Comparison of ENCODE assay signal across 2 cellular contexts in the genomic region with DNA sequence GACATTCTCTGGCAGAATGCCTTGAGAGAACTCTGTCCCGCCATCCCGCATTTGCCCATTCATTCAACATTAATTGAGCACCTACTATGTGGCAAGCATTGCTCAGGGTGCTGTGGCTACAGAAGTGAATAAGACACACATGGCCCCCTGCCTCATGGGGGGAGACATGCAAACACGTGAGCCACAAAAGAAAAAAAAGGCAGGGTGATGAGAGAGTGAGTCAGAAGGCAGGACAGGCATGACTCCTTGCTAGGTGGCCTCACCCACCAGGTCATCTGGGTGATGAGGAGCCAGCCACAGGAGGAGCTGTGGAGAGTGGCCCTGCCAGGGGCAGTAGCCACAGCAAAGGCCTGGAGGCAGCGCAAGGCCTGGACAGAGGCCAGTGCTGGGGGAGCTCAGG.
A peak's percentile ranks its signal among the peaks of the same experiment; 100 is the strongest.
TF ChIP-seq lines count a peak whose summit lies in the region.

No MANE protein-coding gene starts in this region.

TF ChIP-seq in A549, 52 proteins besides CTCF, POLR2A, EP300 and RAD21:
- no peak for TF ChIP-seq PHF8 (IDR thresholded peaks at IDR 0.05; ENCODE audit: borderline replicate concordance, low read depth)
- no peak for TF ChIP-seq FOSL2 (IDR thresholded peaks at IDR 0.05)
- TF ChIP-seq FOSL2 (CRISPR knock-in tag; IDR thresholded peaks at IDR 0.05), result peak; percentile 21; the same call in 1 of the 2 replicates

TF ChIP-seq in HCT116, 20 proteins besides CTCF, POLR2A, EP300 and RAD21:
- TF ChIP-seq TCF7L2 (IDR thresholded peaks at IDR 0.05; ENCODE audit: borderline replicate concordance, extremely low read depth, insufficient read depth, insufficient read length) (no peak), ZNF274 (IDR thresholded peaks at IDR 0.05; ENCODE audit: low read depth, low read length) (no peak), FOSL1 (IDR thresholded peaks at IDR 0.05; ENCODE audit: low read depth) (no peak), EGR1 (IDR thresholded peaks at IDR 0.05; ENCODE audit: low read depth) (no peak), CBX3 (IDR thresholded peaks at IDR 0.05; ENCODE audit: low read depth) (no peak), EZH2phosphoT487 (IDR thresholded peaks at IDR 0.05; ENCODE audit: borderline replicate concordance) (no peak), CEBPB (IDR thresholded peaks at IDR 0.05; ENCODE audit: low read depth) (no peak), JUND (IDR thresholded peaks at IDR 0.05) (no peak), ZFX (IDR thresholded peaks at IDR 0.05) (no peak), POLR2AphosphoS5 (IDR thresholded peaks at IDR 0.05; ENCODE audit: low read depth, low read length) (no peak), SIN3A (IDR thresholded peaks at IDR 0.05; ENCODE audit: low read depth) (no peak), SP1 (IDR thresholded peaks at IDR 0.05; ENCODE audit: low read depth) (no peak), ELF1 (IDR thresholded peaks at IDR 0.05; ENCODE audit: borderline replicate concordance, low read depth) (no peak)
- TF ChIP-seq, protein P1, sequence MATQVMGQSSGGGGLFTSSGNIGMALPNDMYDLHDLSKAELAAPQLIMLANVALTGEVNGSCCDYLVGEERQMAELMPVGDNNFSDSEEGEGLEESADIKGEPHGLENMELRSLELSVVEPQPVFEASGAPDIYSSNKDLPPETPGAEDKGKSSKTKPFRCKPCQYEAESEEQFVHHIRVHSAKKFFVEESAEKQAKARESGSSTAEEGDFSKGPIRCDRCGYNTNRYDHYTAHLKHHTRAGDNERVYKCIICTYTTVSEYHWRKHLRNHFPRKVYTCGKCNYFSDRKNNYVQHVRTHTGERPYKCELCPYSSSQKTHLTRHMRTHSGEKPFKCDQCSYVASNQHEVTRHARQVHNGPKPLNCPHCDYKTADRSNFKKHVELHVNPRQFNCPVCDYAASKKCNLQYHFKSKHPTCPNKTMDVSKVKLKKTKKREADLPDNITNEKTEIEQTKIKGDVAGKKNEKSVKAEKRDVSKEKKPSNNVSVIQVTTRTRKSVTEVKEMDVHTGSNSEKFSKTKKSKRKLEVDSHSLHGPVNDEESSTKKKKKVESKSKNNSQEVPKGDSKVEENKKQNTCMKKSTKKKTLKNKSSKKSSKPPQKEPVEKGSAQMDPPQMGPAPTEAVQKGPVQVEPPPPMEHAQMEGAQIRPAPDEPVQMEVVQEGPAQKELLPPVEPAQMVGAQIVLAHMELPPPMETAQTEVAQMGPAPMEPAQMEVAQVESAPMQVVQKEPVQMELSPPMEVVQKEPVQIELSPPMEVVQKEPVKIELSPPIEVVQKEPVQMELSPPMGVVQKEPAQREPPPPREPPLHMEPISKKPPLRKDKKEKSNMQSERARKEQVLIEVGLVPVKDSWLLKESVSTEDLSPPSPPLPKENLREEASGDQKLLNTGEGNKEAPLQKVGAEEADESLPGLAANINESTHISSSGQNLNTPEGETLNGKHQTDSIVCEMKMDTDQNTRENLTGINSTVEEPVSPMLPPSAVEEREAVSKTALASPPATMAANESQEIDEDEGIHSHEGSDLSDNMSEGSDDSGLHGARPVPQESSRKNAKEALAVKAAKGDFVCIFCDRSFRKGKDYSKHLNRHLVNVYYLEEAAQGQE (IDR thresholded peaks at IDR 0.05; ENCODE audit: low read depth), result no peak
- TF ChIP-seq, protein P2, sequence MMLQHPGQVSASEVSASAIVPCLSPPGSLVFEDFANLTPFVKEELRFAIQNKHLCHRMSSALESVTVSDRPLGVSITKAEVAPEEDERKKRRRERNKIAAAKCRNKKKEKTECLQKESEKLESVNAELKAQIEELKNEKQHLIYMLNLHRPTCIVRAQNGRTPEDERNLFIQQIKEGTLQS (IDR thresholded peaks at IDR 0.05), result no peak
